In genomic region chr6:143243786-143244185, GRCh38 we compare ENCODE assay signal across 1 cellular context.
TF ChIP-seq lines count a peak whose summit lies in the region.

No MANE protein-coding gene starts in this region.

TF ChIP-seq in GM23338, 12 proteins besides CTCF, POLR2A, EP300 and RAD21 (continued from another document):
- TF ChIP-seq REST (IDR thresholded peaks at IDR 0.05; ENCODE audit: unreplicated experiment) (no peak), JUNB (IDR thresholded peaks at IDR 0.05; ENCODE audit: unreplicated experiment) (no peak), CREB1 (CRISPR knock-in tag; IDR thresholded peaks at IDR 0.05; ENCODE audit: low read depth) (no peak)
TF ChIP-seq in GM23338: peak in this region for 0.
